ENCODE assay signal across 9 cellular contexts in the genomic region with DNA sequence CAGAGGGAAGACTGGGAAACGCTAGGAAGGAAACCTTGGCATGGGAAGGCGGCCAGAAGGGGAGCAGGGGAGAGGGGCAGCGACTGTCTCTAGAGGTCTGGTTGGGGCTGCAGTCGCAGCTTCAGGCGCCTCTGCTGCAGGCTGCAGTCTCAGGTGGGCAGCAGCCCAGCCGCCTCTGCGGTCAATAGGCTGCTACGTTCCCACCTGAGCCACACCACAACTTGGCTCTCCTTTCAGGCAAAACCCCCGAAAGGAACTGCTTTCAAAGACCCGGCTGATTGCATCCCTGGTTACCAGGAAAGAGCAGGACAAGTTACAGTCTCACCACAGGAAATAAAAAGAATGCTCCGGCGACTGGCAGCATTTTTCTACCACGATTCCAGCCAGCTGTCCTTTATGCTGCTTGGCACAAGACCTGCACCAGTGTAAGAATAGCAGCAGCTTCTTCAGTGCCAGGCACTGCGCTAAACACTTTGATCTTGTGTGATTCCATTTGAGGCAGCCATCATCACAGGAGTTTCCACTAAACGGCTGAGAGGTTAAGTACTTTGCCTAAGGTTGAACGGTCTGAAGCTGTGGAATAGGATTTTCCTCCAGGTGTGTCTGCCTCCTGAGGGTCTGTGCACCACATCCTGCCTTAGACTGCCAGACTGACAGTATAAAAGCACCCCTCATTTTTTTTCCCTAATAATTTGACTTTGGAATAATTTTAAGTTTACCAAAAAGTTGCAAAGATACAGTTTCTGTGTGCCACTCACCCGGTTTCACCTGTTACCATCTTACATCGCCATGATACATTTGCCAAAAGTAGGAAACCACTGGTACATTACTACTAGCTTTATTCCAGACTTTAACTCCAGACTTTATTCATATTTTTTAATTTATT. TPM values are rescaled to one million over a fixed set of nuclear protein-coding genes. Genes with fewer than 3 reads are reported as not detected.
A peak's percentile ranks its signal among the peaks of the same experiment; 100 is the strongest.
DNase-seq lines count a peak whose midpoint lies in the region; ATAC-seq and TF ChIP-seq lines count a peak whose summit lies in the region.
"Had no signal": no experiment of that assay in that cellular context is flagged by ENCODE, and none has a peak within 500 bp of the region (broad histone marks: within the 10 kb centered on the region; RNA-seq: fewer than 3 reads in every experiment).

No MANE protein-coding gene starts in this region.

- DNase-seq in DND-41 (no peak), dorsolateral prefrontal cortex (peak in 6 of 10 donors; percentile 17 to 76 (median 68)), NCI-H446 treated with DMSO at 0.1 percent for 48 hours (lab: John Stamatoyannopoulos, UW) (no peak), GM20000 (ENCODE audit: low spot score) (no peak)
- no peak for DNase-seq in natural killer cell treated with Interleukin-12 subunit alpha and Interleukin-12 subunit beta and Interleukin-15 and Interleukin-18, amount 100 ng/mL, for 72 hours (ENCODE audit: low spot score)
- DNase-seq: foreskin keratinocyte, NCI-H774 had no signal

- H4K20me1 ChIP-seq in DND-41 (ENCODE audit: insufficient read depth, low read length): peaks cover 45% of the 10 kb centered on the region

- no peak for TF ChIP-seq CTCF in DND-41 (IDR thresholded peaks at IDR 0.05; ENCODE audit: borderline replicate concordance, extremely low read depth, low read length, poor library complexity, severe bottlenecking)
- TF ChIP-seq CTCF in dorsolateral prefrontal cortex (IDR thresholded peaks at IDR 0.05 in 54 of 56, conservative IDR thresholded peaks at IDR 0.05 in 2 of 56; ENCODE audit: low read depth in 1 of 56, partially characterized antibody in 56 of 56): no peak
- no peak for TF ChIP-seq CTCF in GM20000 (IDR thresholded peaks at IDR 0.05; ENCODE audit: extremely low read depth, missing control alignments)

- no peak overlapping the region for H3K9ac ChIP-seq in DND-41 (ENCODE audit: low read depth, low read length)

- H2AFZ ChIP-seq in DND-41 (ENCODE audit: low read depth, low read length): no peak overlapping the region

- no peak overlapping the region for H3K27ac Mint-ChIP-seq in natural killer cell treated with Interleukin-12 subunit alpha and Interleukin-12 subunit beta and Interleukin-15 and Interleukin-18, amount 100 ng/mL, for 72 hours

- H3K79me2 ChIP-seq in DND-41 (ENCODE audit: insufficient read depth, low read length): peaks cover 14% of the 10 kb centered on the region

- H3K27me3 ChIP-seq in DND-41 (ENCODE audit: insufficient read depth, low read length, poor library complexity) (no peaks in the 10 kb centered on the region), dorsolateral prefrontal cortex (no peaks in the 10 kb centered on the region)
- H3K27me3 ChIP-seq: foreskin keratinocyte had no signal

- TF ChIP-seq EP300 in Ishikawa (IDR thresholded peaks at IDR 0.05; ENCODE audit: borderline replicate concordance): no peak

- no peak for TF ChIP-seq RAD21 in Ishikawa (IDR thresholded peaks at IDR 0.05; ENCODE audit: low read depth)

- H3K36me3 Mint-ChIP-seq in natural killer cell treated with Interleukin-12 subunit alpha and Interleukin-12 subunit beta and Interleukin-15 and Interleukin-18, amount 100 ng/mL, for 72 hours: peaks cover 21% of the 10 kb centered on the region

- H3K4me3 ChIP-seq in DND-41 (ENCODE audit: low read depth in 1 of 2, low read length in 2 of 2): no peak overlapping the region
- H3K4me3 ChIP-seq in dorsolateral prefrontal cortex: no peak overlapping the region

- no peaks in the 10 kb centered on the region for H3K9me3 Mint-ChIP-seq in natural killer cell treated with Interleukin-12 subunit alpha and Interleukin-12 subunit beta and Interleukin-15 and Interleukin-18, amount 100 ng/mL, for 72 hours

- no peaks in the 10 kb centered on the region for H3K9me3 ChIP-seq in DND-41 (ENCODE audit: insufficient read depth, low read length, severe bottlenecking)

- H3K4me1 ChIP-seq in DND-41 (ENCODE audit: insufficient read depth, low read length): peaks cover 10% of the 10 kb centered on the region; the same call in 1 of the 2 replicates
- H3K4me1 ChIP-seq: foreskin keratinocyte had no signal

- no peak overlapping the region for H3K27ac ChIP-seq in DND-41 (ENCODE audit: low read length)
- H3K27ac ChIP-seq in dorsolateral prefrontal cortex: peak overlapping the region; percentile 8 to 90 (median 78)
- H3K27ac ChIP-seq: foreskin keratinocyte had no signal

- H3K4me1 Mint-ChIP-seq in natural killer cell treated with Interleukin-12 subunit alpha and Interleukin-12 subunit beta and Interleukin-15 and Interleukin-18, amount 100 ng/mL, for 72 hours (ENCODE audit: low read depth in 2 of 2): peaks cover 11 to 20% of the 10 kb centered on the region in 2 donors

- H3K4me3 Mint-ChIP-seq in natural killer cell treated with Interleukin-12 subunit alpha and Interleukin-12 subunit beta and Interleukin-15 and Interleukin-18, amount 100 ng/mL, for 72 hours: peak overlapping the region; percentile 41

- no peaks in the 10 kb centered on the region for H3K27me3 Mint-ChIP-seq in natural killer cell treated with Interleukin-12 subunit alpha and Interleukin-12 subunit beta and Interleukin-15 and Interleukin-18, amount 100 ng/mL, for 72 hours

- intact Hi-C loops in dorsolateral prefrontal cortex (cut with DNase I): loop anchor here (2.0 to 10.0 kb wide), 3 partner anchors 45 to 287 kb away; a partner anchor contains a TSS

- ATAC-seq in DND-41 (ENCODE audit: insufficient read depth, low read depth) (peak; percentile 41; the same call in 2 of the 3 replicates), GM21515 (IDR thresholded peaks at IDR 0.05; ENCODE audit: unreplicated experiment) (no peak)
- peak; percentile 3 to 44 for ATAC-seq in natural killer cell treated with Interleukin-12 subunit alpha and Interleukin-12 subunit beta and Interleukin-15 and Interleukin-18, amount 100 ng/mL, for 72 hours
- ATAC-seq: foreskin keratinocyte had no signal

- H3K4me2 ChIP-seq in DND-41 (ENCODE audit: insufficient read depth, low read length): no peak overlapping the region

- peaks cover 44% of the 10 kb centered on the region for H3K36me3 ChIP-seq in DND-41 (ENCODE audit: insufficient read depth, low read length)

TF ChIP-seq in Ishikawa, 13 proteins besides CTCF, POLR2A, EP300 and RAD21:
- TF ChIP-seq, protein P1, sequence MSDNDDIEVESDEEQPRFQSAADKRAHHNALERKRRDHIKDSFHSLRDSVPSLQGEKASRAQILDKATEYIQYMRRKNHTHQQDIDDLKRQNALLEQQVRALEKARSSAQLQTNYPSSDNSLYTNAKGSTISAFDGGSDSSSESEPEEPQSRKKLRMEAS (IDR thresholded peaks at IDR 0.05): 0 out of 2 replicates have a peak, but pooled peaks have one; percentile 32
- no peak for TF ChIP-seq FOXM1 (IDR thresholded peaks at IDR 0.05; ENCODE audit: borderline replicate concordance, low read depth)

RNA-seq across cellular contexts. Expression of a gene that starts 7.5 kb away (rescaled TPM):
- 100 to 1,000 TPM; 441 to 866 (median 635) TPM for total RNA-seq in dorsolateral prefrontal cortex
- 1,000 to 10,000 TPM; 1,429 to 1,580 TPM for total RNA-seq in natural killer cell treated with Interleukin-12 subunit alpha and Interleukin-12 subunit beta and Interleukin-15 and Interleukin-18, amount 100 ng/mL, for 72 hours

RNA-seq across cellular contexts. Expression of a gene that starts 29.3 kb away (rescaled TPM):
- 100 to 1,000 TPM in 114 of 120 experiments, 10 to 100 TPM in 6; 51.8 to 687 (median 224) TPM for total RNA-seq in dorsolateral prefrontal cortex
- total RNA-seq in natural killer cell treated with Interleukin-12 subunit alpha and Interleukin-12 subunit beta and Interleukin-15 and Interleukin-18, amount 100 ng/mL, for 72 hours: 100 to 1,000 TPM; 767 to 771 TPM

Comparison
In these comparisons a context has a peak if more than half of its experiments do, and no peak if none do; other contexts are left out.
1. DNase-seq: peak in dorsolateral prefrontal cortex (6 of 10); none in DND-41 (single experiment), natural killer cell treated with Interleukin-12 subunit alpha and Interleukin-12 subunit beta and Interleukin-15 and Interleukin-18, amount 100 ng/mL, for 72 hours (single experiment), NCI-H446 treated with DMSO at 0.1 percent for 48 hours (single experiment) and GM20000 (single experiment).